Comparison of ENCODE assay signal across 20 cellular contexts in the genomic region with DNA sequence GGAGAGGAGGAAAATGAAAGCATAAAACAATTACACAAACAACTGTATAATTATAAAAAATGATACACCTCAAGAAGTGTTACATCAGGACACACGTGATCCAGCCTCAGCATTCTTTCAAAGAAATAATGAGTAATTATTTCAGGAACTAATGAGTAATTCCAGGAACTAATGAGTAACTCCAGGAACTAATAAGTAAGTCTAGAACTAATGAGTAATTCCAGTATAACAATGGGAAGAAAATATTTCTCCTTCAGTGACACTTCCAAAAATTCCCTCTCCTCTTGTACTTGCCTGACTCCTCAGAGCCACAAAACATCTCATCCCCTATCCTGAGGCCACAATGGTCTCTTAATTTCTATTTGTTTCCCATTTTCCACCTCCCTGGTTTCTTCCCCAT.
"Had no signal": no experiment of that assay in that cellular context is flagged by ENCODE, and none has a peak within 500 bp of the region (broad histone marks: within the 10 kb centered on the region; RNA-seq: fewer than 3 reads in every experiment).

No MANE protein-coding gene starts in this region.

- DNase-seq: activated CD8-positive, alpha-beta memory T cell treated with anti-CD3 and anti-CD28 coated beads, Interleukin-2, amount 50 U/mL, for 48 hours; activated naive CD4-positive, alpha-beta T cell treated with anti-CD3 and anti-CD28 coated beads for 36 hours; activated naive CD8-positive, alpha-beta T cell treated with anti-CD3 and anti-CD28 coated beads, Interleukin-2, amount 50 U/mL, for 24 hours; activated T-cell treated with anti-CD3 and anti-CD28 coated beads, Interleukin-2, amount 50 U/mL, for 4 hours; anterior cingulate cortex; body of pancreas; effector memory CD4-positive, alpha-beta T cell; kidney glomerular epithelial cell; left ventricle myocardium inferior; midbrain; natural killer cell; spleen; stimulated activated CD4-positive, alpha-beta T cell treated with anti-CD3 and anti-CD28 coated beads, Interleukin-4, amount 100 ng/mL, for 1 hour; stimulated activated naive CD4-positive, alpha-beta T cell; T-cell; testis; trophoblast cell; uterus; WERI-Rb-1 had no signal

- H3K9me3 Mint-ChIP-seq: activated naive CD8-positive, alpha-beta T cell treated with anti-CD3 and anti-CD28 coated beads, Interleukin-2, amount 50 U/mL, for 24 hours; activated T-cell treated with anti-CD3 and anti-CD28 coated beads, Interleukin-2, amount 50 U/mL, for 4 hours; natural killer cell had no signal

- H3K4me1 ChIP-seq: body of pancreas, left ventricle myocardium inferior, spleen, testis, uterus had no signal

- H3K4me3 Mint-ChIP-seq: activated naive CD4-positive, alpha-beta T cell treated with anti-CD3 and anti-CD28 coated beads for 36 hours; activated naive CD8-positive, alpha-beta T cell treated with anti-CD3 and anti-CD28 coated beads, Interleukin-2, amount 50 U/mL, for 24 hours; activated T-cell treated with anti-CD3 and anti-CD28 coated beads, Interleukin-2, amount 50 U/mL, for 4 hours; natural killer cell; T-cell; T-helper 2 cell treated with Interferon-gamma antibody and Interleukin-4, amounts not matched to agents 5 μg/mL and 100 μg/mL, for 36 hours had no signal

- H3K27ac ChIP-seq: body of pancreas, left ventricle myocardium inferior, spleen, testis, uterus, WERI-Rb-1 had no signal

- H3K27me3 ChIP-seq: body of pancreas, testis, uterus had no signal

- ATAC-seq: activated naive CD8-positive, alpha-beta T cell treated with anti-CD3 and anti-CD28 coated beads, Interleukin-2, amount 50 U/mL, for 24 hours; activated T-cell treated with anti-CD3 and anti-CD28 coated beads, Interleukin-2, amount 50 U/mL, for 4 hours; body of pancreas; natural killer cell; T-cell had no signal

- H3K36me3 ChIP-seq: left ventricle myocardium inferior, spleen, uterus, WERI-Rb-1 had no signal

- H3K36me3 Mint-ChIP-seq: natural killer cell, T-cell had no signal

- H3K27ac Mint-ChIP-seq: activated naive CD4-positive, alpha-beta T cell treated with anti-CD3 and anti-CD28 coated beads for 36 hours; activated naive CD8-positive, alpha-beta T cell treated with anti-CD3 and anti-CD28 coated beads, Interleukin-2, amount 50 U/mL, for 24 hours; natural killer cell; T-cell; T-helper 2 cell treated with Interferon-gamma antibody and Interleukin-4, amounts not matched to agents 5 μg/mL and 100 μg/mL, for 36 hours had no signal

- H3K4me3 ChIP-seq: body of pancreas, left ventricle myocardium inferior, spleen, testis, uterus had no signal
